In the genomic region with DNA sequence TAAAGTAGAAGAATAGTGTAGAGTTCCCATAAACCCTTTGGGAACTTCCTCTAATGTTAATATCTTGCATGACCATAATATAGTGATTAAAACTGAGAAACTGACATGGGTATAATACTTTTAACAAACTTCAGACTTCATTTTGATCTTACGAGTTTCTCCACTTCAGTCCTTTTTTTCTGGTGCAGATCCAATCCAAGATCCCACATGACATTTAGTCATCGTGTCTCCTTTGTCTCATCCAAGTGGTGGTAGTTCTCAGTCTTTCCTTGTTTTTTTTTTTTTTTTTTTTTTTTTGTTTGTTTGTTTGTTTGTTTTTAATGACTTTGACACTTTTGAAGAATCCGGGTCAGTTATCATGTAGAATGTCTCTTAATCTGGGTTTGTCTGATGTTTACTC, we compare ENCODE assay signal across 18 cellular contexts.
"Had no signal": no experiment of that assay in that cellular context is flagged by ENCODE, and none has a peak within 500 bp of the region (broad histone marks: within the 10 kb centered on the region; RNA-seq: fewer than 3 reads in every experiment).

No MANE protein-coding gene starts in this region.

- ATAC-seq: natural killer cell; stimulated activated naive CD8-positive, alpha-beta T cell treated with anti-CD3 and anti-CD28 coated beads, Interleukin-15, Interleukin-2, amounts not matched to agents 100 U/mL and 50 U/mL, for 24 hours had no signal

- H3K27ac Mint-ChIP-seq: natural killer cell had no signal

- H3K27me3 ChIP-seq: dorsolateral prefrontal cortex, esophagus muscularis mucosa, hepatocyte, tibial artery, upper lobe of left lung, vagina had no signal

- H3K4me3 Mint-ChIP-seq: natural killer cell, neural crest cell had no signal

- H3K4me1 Mint-ChIP-seq: neural crest cell had no signal

- H2AFZ ChIP-seq: hepatocyte had no signal

- H3K4me2 ChIP-seq: hepatocyte, smooth muscle cell had no signal

- H3K4me1 ChIP-seq: upper lobe of left lung, vagina had no signal

- DNase-seq: cortex of kidney; dorsolateral prefrontal cortex; effector CD8-positive, alpha-beta T cell; foreskin melanocyte; head of caudate nucleus; kidney glomerular epithelial cell; mammary epithelial cell; natural killer cell; posterior cingulate gyrus; stimulated activated CD4-positive, alpha-beta T cell treated with anti-CD3 and anti-CD28 coated beads, Interleukin-2, amount 100 ng/mL, for 48 hours; stimulated activated naive CD8-positive, alpha-beta T cell treated with anti-CD3 and anti-CD28 coated beads, Interleukin-15, Interleukin-2, amounts not matched to agents 100 U/mL and 50 U/mL, for 24 hours; tibial artery; upper lobe of left lung had no signal

- H3K9me3 ChIP-seq: esophagus muscularis mucosa, tibial artery, upper lobe of left lung, vagina had no signal

- H3K9me3 Mint-ChIP-seq: natural killer cell, neural crest cell had no signal

- H3K4me3 ChIP-seq: dorsolateral prefrontal cortex, esophagus muscularis mucosa, hepatocyte, smooth muscle cell, tibial artery, upper lobe of left lung, vagina had no signal

- H3K27ac ChIP-seq: dorsolateral prefrontal cortex, esophagus muscularis mucosa, hepatocyte, upper lobe of left lung, vagina had no signal

- H3K36me3 ChIP-seq: esophagus muscularis mucosa, tibial artery, upper lobe of left lung, vagina had no signal

- H3K36me3 Mint-ChIP-seq: natural killer cell had no signal

- H3K79me2 ChIP-seq: hepatocyte had no signal
